In genomic region chr5:178355662-178356061, GRCh38 we compare ENCODE assay signal across 12 cellular contexts.
"Had no signal": no experiment of that assay in that cellular context is flagged by ENCODE, and none has a peak within 500 bp of the region (broad histone marks: within the 10 kb centered on the region; RNA-seq: fewer than 3 reads in every experiment).

No MANE protein-coding gene starts in this region.

- H3K36me3 Mint-ChIP-seq: natural killer cell treated with Interleukin-12 subunit alpha and Interleukin-12 subunit beta and Interleukin-15 and Interleukin-18, amount 100 ng/mL, for 72 hours had no signal

- H3K9me3 ChIP-seq: suprapubic skin, upper lobe of left lung had no signal

- H3K9me3 Mint-ChIP-seq: activated T-helper 17 cell treated with anti-CD3 and anti-CD28 coated beads, Interleukin-2, amount 50 U/mL, for 72 hours had no signal

- H3K36me3 ChIP-seq: suprapubic skin, upper lobe of left lung had no signal

- H3K4me1 Mint-ChIP-seq: activated T-helper 17 cell treated with anti-CD3 and anti-CD28 coated beads, Interleukin-2, amount 50 U/mL, for 72 hours had no signal

- ATAC-seq: activated T-helper 17 cell treated with anti-CD3 and anti-CD28 coated beads, Interleukin-2, amount 50 U/mL, for 72 hours; natural killer cell treated with Interleukin-12 subunit alpha and Interleukin-12 subunit beta and Interleukin-15 and Interleukin-18, amount 100 ng/mL, for 72 hours; stimulated activated naive CD8-positive, alpha-beta T cell treated with anti-CD3 and anti-CD28 coated beads, Interleukin-15, Interleukin-2, amounts not matched to agents 100 U/mL and 50 U/mL, for 24 hours had no signal

- DNase-seq: activated CD4-positive, alpha-beta T cell treated with anti-CD3 and anti-CD28 coated beads, Interleukin-2, amount 50 U/mL, for 1 hour; activated naive CD4-positive, alpha-beta T cell treated with Interleukin-2 at 50 U/mL for 16 hours; activated T-cell treated with anti-CD3 and anti-CD28 coated beads for 4 hours; anterior cingulate cortex; cerebellar nuclear complex; dermis blood vessel endothelial cell; hippocampal formation; stimulated activated naive CD8-positive, alpha-beta T cell treated with anti-CD3 and anti-CD28 coated beads, Interleukin-15, Interleukin-2, amounts not matched to agents 100 U/mL and 50 U/mL, for 24 hours; upper lobe of left lung had no signal

- H3K4me3 Mint-ChIP-seq: activated T-helper 17 cell treated with anti-CD3 and anti-CD28 coated beads, Interleukin-2, amount 50 U/mL, for 72 hours; natural killer cell treated with Interleukin-12 subunit alpha and Interleukin-12 subunit beta and Interleukin-15 and Interleukin-18, amount 100 ng/mL, for 72 hours had no signal

- H3K27me3 ChIP-seq: upper lobe of left lung had no signal

- H3K27ac Mint-ChIP-seq: activated T-helper 17 cell treated with anti-CD3 and anti-CD28 coated beads, Interleukin-2, amount 50 U/mL, for 72 hours; natural killer cell treated with Interleukin-12 subunit alpha and Interleukin-12 subunit beta and Interleukin-15 and Interleukin-18, amount 100 ng/mL, for 72 hours had no signal

- H3K4me3 ChIP-seq: suprapubic skin, upper lobe of left lung had no signal

- H3K27ac ChIP-seq: suprapubic skin, upper lobe of left lung had no signal
